7 cellular contexts compared by ENCODE assay signal in the genomic region with DNA sequence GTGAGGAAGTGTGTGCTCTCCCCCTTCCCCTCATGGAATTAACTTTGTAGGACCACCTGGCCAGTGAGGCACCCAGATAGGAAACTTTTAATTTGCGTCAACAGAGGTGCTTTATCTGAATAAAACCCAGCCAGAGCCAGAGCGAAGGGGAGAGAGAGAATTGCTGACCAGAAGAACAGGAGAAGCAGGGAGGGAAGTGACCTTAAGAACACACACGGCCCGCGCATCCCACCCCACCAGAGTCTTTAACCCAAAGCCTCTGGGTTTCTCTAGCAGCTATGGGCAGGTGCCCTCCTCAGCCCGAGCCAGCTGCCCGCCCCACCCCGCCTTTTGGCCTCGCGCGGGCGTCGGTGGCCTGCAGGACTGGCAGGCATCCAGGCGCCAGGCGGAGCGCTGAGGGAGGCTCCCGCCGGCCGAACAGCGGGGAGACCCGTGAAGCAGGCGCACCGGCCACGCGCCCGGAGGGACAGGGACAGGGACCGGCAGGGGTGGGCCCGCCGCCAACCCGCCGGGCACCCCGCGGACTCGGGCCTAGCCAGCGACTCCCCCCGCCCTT. TPM values are rescaled to one million over a fixed set of nuclear protein-coding genes. Genes with fewer than 3 reads are reported as not detected.
A peak's percentile ranks its signal among the peaks of the same experiment; 100 is the strongest.
DNase-seq lines count a peak whose midpoint lies in the region; ATAC-seq, FAIRE-seq and TF ChIP-seq lines count a peak whose summit lies in the region.

No MANE protein-coding gene starts in this region.

- no peak for FAIRE-seq in RCC 7860 (lab: Jason Lieb, UNC)
- FAIRE-seq in astrocyte (lab: Jason Lieb, UNC) = no peak

- H3K27ac ChIP-seq in astrocyte (ENCODE audit: low read depth, low read length) (peak overlapping the region; percentile 95), right atrium auricular region (peak overlapping the region; percentile 97 to 100)

- peaks cover 5% of the 10 kb centered on the region for H3K27me3 Mint-ChIP-seq in astrocyte (ENCODE audit: low read depth, unreplicated experiment)

- H3K27ac Mint-ChIP-seq in astrocyte (ENCODE audit: unreplicated experiment) = peak overlapping the region; percentile 79

- peak overlapping the region; percentile 93 for H3K4me2 ChIP-seq in astrocyte (ENCODE audit: low read length)

- H2AFZ ChIP-seq in astrocyte (ENCODE audit: low read depth, low read length) = peak overlapping the region; percentile 84

- no peaks in the 10 kb centered on the region for H4K20me1 ChIP-seq in astrocyte (ENCODE audit: insufficient read depth, low read length)

- no peaks in the 10 kb centered on the region for H3K9me3 Mint-ChIP-seq in astrocyte (ENCODE audit: unreplicated experiment)

- H3K36me3 Mint-ChIP-seq in astrocyte (ENCODE audit: low read depth, unreplicated experiment) = peaks cover 12% of the 10 kb centered on the region

- H3K27me3 ChIP-seq in astrocyte (ENCODE audit: insufficient read depth, low read length) (peaks cover 2% of the 10 kb centered on the region), right atrium auricular region (no peaks in the 10 kb centered on the region)

- peak overlapping the region; percentile 81 for H3K4me3 Mint-ChIP-seq in astrocyte (ENCODE audit: unreplicated experiment)

- in situ Hi-C loops in G401 (cut with HindIII; ENCODE audit: low sequenced_read_pairs) = no loop called here

- DNase-seq in G401 (ENCODE audit: low spot score) (peak; percentile 74), HT-29 (ENCODE audit: low spot score) (peak; percentile 83), RCC 7860 (ENCODE audit: low spot score) (peak; percentile 23), astrocyte (ENCODE audit: low read depth) (peak; percentile 25), right atrium auricular region (ENCODE audit: low spot score) (peak; percentile 67), pons (ENCODE audit: low spot score) (peak; percentile 69)

- no peaks in the 10 kb centered on the region for H3K36me3 ChIP-seq in astrocyte (ENCODE audit: insufficient read depth, low read length)
- H3K36me3 ChIP-seq in right atrium auricular region = no peaks in the 10 kb centered on the region

- ATAC-seq in GM21423 (IDR thresholded peaks at IDR 0.05; ENCODE audit: unreplicated experiment) = peak; percentile 34

- H3K4me1 Mint-ChIP-seq in astrocyte (ENCODE audit: low read depth, unreplicated experiment) = peaks cover 8% of the 10 kb centered on the region

- peaks cover 5% of the 10 kb centered on the region for H3K4me1 ChIP-seq in astrocyte (ENCODE audit: insufficient read depth, low read length)
- H3K4me1 ChIP-seq in right atrium auricular region = no peaks in the 10 kb centered on the region

- H3K9ac ChIP-seq in astrocyte (ENCODE audit: low read length) = peak overlapping the region; percentile 97

- H3K9me3 ChIP-seq in astrocyte (ENCODE audit: insufficient read depth, low read depth, low read length) (no peaks in the 10 kb centered on the region), right atrium auricular region (no peaks in the 10 kb centered on the region)

- no peaks in the 10 kb centered on the region for H3K79me2 ChIP-seq in astrocyte (ENCODE audit: insufficient read depth, low read length)

- H3K4me3 ChIP-seq in astrocyte (ENCODE audit: insufficient read depth, low read depth, low read length) (peak overlapping the region; percentile 86), right atrium auricular region (peak overlapping the region; percentile 72 to 98)

- no peak for TF ChIP-seq CTCF in astrocyte (IDR thresholded peaks at IDR 0.05; ENCODE audit: insufficient read depth, low read depth, low read length)
- TF ChIP-seq CTCF in right atrium auricular region (IDR thresholded peaks at IDR 0.05) = no peak

RNA-seq across cellular contexts. Expression of a gene that starts 0.6 kb away (rescaled TPM):
- total RNA-seq in G401 (2014; rRNA removed; shearing (Covaris generic)) = 11.5 and 16.1 TPM in 2 replicates
- 5.6 and 5.8 TPM in 2 replicates for total RNA-seq in HT-29 (2014; rRNA removed; shearing (Covaris generic))
- 62.2 and 72.9 TPM in 2 replicates for total RNA-seq in astrocyte
- 10 to 100 TPM; 18.4 to 24.7 TPM for total RNA-seq in right atrium auricular region

Comparison
In these comparisons a context has a peak if more than half of its experiments do, and no peak if none do; other contexts are left out.
1. Peak in every context shown above with its lines: DNase-seq, ATAC-seq, H3K4me3 ChIP-seq and H3K27ac ChIP-seq.
2. DNase-seq: peak in every context shown above with its lines; median percentile 83 in HT-29; 74 in G401; 69 in pons; 67 in right atrium auricular region; 25 in astrocyte; 23 in RCC 7860.